Comparison of ENCODE assay signal across 16 cellular contexts in genomic region chr14:106024983-106025604, GRCh38.
A peak's percentile ranks its signal among the peaks of the same experiment; 100 is the strongest.
DNase-seq lines count a peak whose midpoint lies in the region; ATAC-seq and TF ChIP-seq lines count a peak whose summit lies in the region.
"Had no signal": no experiment of that assay in that cellular context is flagged by ENCODE, and none has a peak within 500 bp of the region (broad histone marks: within the 10 kb centered on the region; RNA-seq: fewer than 3 reads in every experiment).

No MANE protein-coding gene starts in this region.

- DNase-seq in activated naive CD8-positive, alpha-beta T cell treated with anti-CD3 and anti-CD28 coated beads for 36 hours: no peak
- peak; percentile 75 for DNase-seq in activated CD8-positive, alpha-beta memory T cell treated with anti-CD3 and anti-CD28 coated beads, Interleukin-2, amount 10 ng/mL, durations not matched to agents 7 days and 5 days
- DNase-seq in activated naive CD4-positive, alpha-beta T cell treated with anti-CD3 and anti-CD28 coated beads, Interleukin-2, amount 50 U/mL, for 72 hours (ENCODE audit: low spot score in 2 of 2): no peak
- DNase-seq in stimulated activated naive CD8-positive, alpha-beta T cell treated with anti-CD3 and anti-CD28 coated beads, Interleukin-15, amount 100 ng/mL, for 72 hours: peak in 1 of 2 donors; percentile 35
- DNase-seq in NOMO-1 treated with dmso at 0.1 percent for 144 hours (lab: John Stamatoyannopoulos, UW; ENCODE audit: unreplicated experiment) (no peak), cardiac septum (ENCODE audit: low spot score) (no peak), testis (no peak)
- DNase-seq: HCEC 1CT, Karpas-422, NCI-H1436, NCI-H345, stomach, WERI-Rb-1 had no signal

- peaks cover 9% of the 10 kb centered on the region for H3K9me3 Mint-ChIP-seq in activated naive CD8-positive, alpha-beta T cell (ENCODE audit: low read depth)
- H3K9me3 Mint-ChIP-seq in activated naive CD8-positive, alpha-beta T cell treated with anti-CD3 and anti-CD28 coated beads for 36 hours: peaks cover 10% of the 10 kb centered on the region
- H3K9me3 Mint-ChIP-seq in activated CD8-positive, alpha-beta memory T cell treated with anti-CD3 and anti-CD28 coated beads, Interleukin-2, amount 10 ng/mL, durations not matched to agents 7 days and 5 days (ENCODE audit: low read depth): peaks cover 12% of the 10 kb centered on the region
- H3K9me3 Mint-ChIP-seq in activated naive CD4-positive, alpha-beta T cell treated with anti-CD3 and anti-CD28 coated beads, Interleukin-2, amount 50 U/mL, for 72 hours: peaks cover 8 to 15% of the 10 kb centered on the region in 2 donors
- H3K9me3 Mint-ChIP-seq in stimulated activated naive CD8-positive, alpha-beta T cell treated with anti-CD3 and anti-CD28 coated beads, Interleukin-15, amount 100 ng/mL, for 72 hours: peaks cover 11 to 12% of the 10 kb centered on the region in 2 donors
- H3K9me3 Mint-ChIP-seq: natural killer cell treated with Interleukin-12 subunit alpha and Interleukin-12 subunit beta and Interleukin-15 and Interleukin-18, amount 100 ng/mL, for 72 hours had no signal

- no peak overlapping the region for H3K4me3 ChIP-seq in testis
- H3K4me3 ChIP-seq: hepatocyte, stomach had no signal

- intact Hi-C loops in cardiac septum (cut with DNase I) (no loop called here), testis (cut with DNase I; ENCODE audit: low total_unique reads) (no loop called here)

- no peaks in the 10 kb centered on the region for H3K27me3 ChIP-seq in testis
- H3K27me3 ChIP-seq: hepatocyte, stomach had no signal

- H3K4me1 Mint-ChIP-seq in activated naive CD8-positive, alpha-beta T cell (ENCODE audit: low read depth): peaks cover 28% of the 10 kb centered on the region
- H3K4me1 Mint-ChIP-seq in activated naive CD8-positive, alpha-beta T cell treated with anti-CD3 and anti-CD28 coated beads for 36 hours: peaks cover 30% of the 10 kb centered on the region
- peaks cover 34% of the 10 kb centered on the region for H3K4me1 Mint-ChIP-seq in activated CD8-positive, alpha-beta memory T cell treated with anti-CD3 and anti-CD28 coated beads, Interleukin-2, amount 10 ng/mL, durations not matched to agents 7 days and 5 days
- H3K4me1 Mint-ChIP-seq in stimulated activated naive CD8-positive, alpha-beta T cell treated with anti-CD3 and anti-CD28 coated beads, Interleukin-15, amount 100 ng/mL, for 72 hours: peaks cover 33% of the 10 kb centered on the region

- peaks cover 4% of the 10 kb centered on the region for H3K27me3 Mint-ChIP-seq in activated naive CD8-positive, alpha-beta T cell
- H3K27me3 Mint-ChIP-seq in activated naive CD8-positive, alpha-beta T cell treated with anti-CD3 and anti-CD28 coated beads for 36 hours: peaks cover 7% of the 10 kb centered on the region
- H3K27me3 Mint-ChIP-seq in activated CD8-positive, alpha-beta memory T cell treated with anti-CD3 and anti-CD28 coated beads, Interleukin-2, amount 10 ng/mL, durations not matched to agents 7 days and 5 days: peaks cover 40% of the 10 kb centered on the region
- H3K27me3 Mint-ChIP-seq in stimulated activated naive CD8-positive, alpha-beta T cell treated with anti-CD3 and anti-CD28 coated beads, Interleukin-15, amount 100 ng/mL, for 72 hours: peaks cover 11% of the 10 kb centered on the region

- peaks cover 4% of the 10 kb centered on the region for H3K36me3 Mint-ChIP-seq in activated naive CD8-positive, alpha-beta T cell
- peaks cover 10% of the 10 kb centered on the region for H3K36me3 Mint-ChIP-seq in activated naive CD8-positive, alpha-beta T cell treated with anti-CD3 and anti-CD28 coated beads for 36 hours
- H3K36me3 Mint-ChIP-seq in activated CD8-positive, alpha-beta memory T cell treated with anti-CD3 and anti-CD28 coated beads, Interleukin-2, amount 10 ng/mL, durations not matched to agents 7 days and 5 days: peaks cover 10% of the 10 kb centered on the region
- H3K36me3 Mint-ChIP-seq in activated naive CD4-positive, alpha-beta T cell treated with anti-CD3 and anti-CD28 coated beads, Interleukin-2, amount 50 U/mL, for 72 hours: peaks cover 0 to 34% of the 10 kb centered on the region in 2 donors
- H3K36me3 Mint-ChIP-seq: natural killer cell treated with Interleukin-12 subunit alpha and Interleukin-12 subunit beta and Interleukin-15 and Interleukin-18, amount 100 ng/mL, for 72 hours had no signal

- H3K27ac ChIP-seq in testis: no peak overlapping the region
- H3K27ac ChIP-seq: hepatocyte, stomach, WERI-Rb-1 had no signal

- no peaks in the 10 kb centered on the region for H3K4me1 ChIP-seq in testis
- H3K4me1 ChIP-seq: stomach had no signal

- H3K9me3 ChIP-seq in testis: no peaks in the 10 kb centered on the region
- H3K9me3 ChIP-seq: stomach had no signal

- H3K4me3 Mint-ChIP-seq in activated naive CD8-positive, alpha-beta T cell: peak overlapping the region; percentile 2
- H3K4me3 Mint-ChIP-seq in activated naive CD8-positive, alpha-beta T cell treated with anti-CD3 and anti-CD28 coated beads for 36 hours: no peak overlapping the region
- no peak overlapping the region for H3K4me3 Mint-ChIP-seq in activated CD8-positive, alpha-beta memory T cell treated with anti-CD3 and anti-CD28 coated beads, Interleukin-2, amount 10 ng/mL, durations not matched to agents 7 days and 5 days
- H3K4me3 Mint-ChIP-seq in stimulated activated naive CD8-positive, alpha-beta T cell treated with anti-CD3 and anti-CD28 coated beads, Interleukin-15, amount 100 ng/mL, for 72 hours: no peak overlapping the region
- H3K4me3 Mint-ChIP-seq: natural killer cell treated with Interleukin-12 subunit alpha and Interleukin-12 subunit beta and Interleukin-15 and Interleukin-18, amount 100 ng/mL, for 72 hours had no signal

- no peak for TF ChIP-seq CTCF in testis (IDR thresholded peaks at IDR 0.05)

- CTCF ChIA-PET in activated CD8-positive, alpha-beta memory T cell treated with anti-CD3 and anti-CD28 coated beads, Interleukin-2, amount 10 ng/mL, durations not matched to agents 7 days and 5 days (lab: Charles Lee): interaction anchor here (0.9 to 2.5 kb wide), 7 partner anchors 12 to 70 kb away, joined by 3 to 15 read pairs (median 4); no protein-coding TSS in a partner anchor

- no peaks in the 10 kb centered on the region for H3K36me3 ChIP-seq in testis (ENCODE audit: low read depth, missing control alignments)
- H3K36me3 ChIP-seq: stomach, WERI-Rb-1 had no signal

- 75% methylated on average over 4 of the region's 7 CpGs; no CpG with 5 or more reads in 1 of the 2 donors for WGBS in testis, 2 donors

- no peak overlapping the region for H3K27ac Mint-ChIP-seq in activated naive CD8-positive, alpha-beta T cell
- no peak overlapping the region for H3K27ac Mint-ChIP-seq in activated naive CD8-positive, alpha-beta T cell treated with anti-CD3 and anti-CD28 coated beads for 36 hours
- H3K27ac Mint-ChIP-seq in activated CD8-positive, alpha-beta memory T cell treated with anti-CD3 and anti-CD28 coated beads, Interleukin-2, amount 10 ng/mL, durations not matched to agents 7 days and 5 days: no peak overlapping the region
- H3K27ac Mint-ChIP-seq in activated naive CD4-positive, alpha-beta T cell treated with anti-CD3 and anti-CD28 coated beads, Interleukin-2, amount 50 U/mL, for 72 hours: peak overlapping the region in 1 of 2 donors; percentile 96
- no peak overlapping the region for H3K27ac Mint-ChIP-seq in stimulated activated naive CD8-positive, alpha-beta T cell treated with anti-CD3 and anti-CD28 coated beads, Interleukin-15, amount 100 ng/mL, for 72 hours

- peak; percentile 93 for ATAC-seq in activated CD8-positive, alpha-beta memory T cell treated with anti-CD3 and anti-CD28 coated beads, Interleukin-2, amount 10 ng/mL, durations not matched to agents 7 days and 5 days
- ATAC-seq in activated naive CD4-positive, alpha-beta T cell treated with anti-CD3 and anti-CD28 coated beads, Interleukin-2, amount 50 U/mL, for 72 hours: peak; percentile 35 to 64
- ATAC-seq in stimulated activated naive CD8-positive, alpha-beta T cell treated with anti-CD3 and anti-CD28 coated beads, Interleukin-15, amount 100 ng/mL, for 72 hours: peak; percentile 83

- TF ChIP-seq POLR2A in testis (IDR thresholded peaks at IDR 0.05): no peak
